Comparison of ENCODE assay signal across 13 cellular contexts in the genomic region with DNA sequence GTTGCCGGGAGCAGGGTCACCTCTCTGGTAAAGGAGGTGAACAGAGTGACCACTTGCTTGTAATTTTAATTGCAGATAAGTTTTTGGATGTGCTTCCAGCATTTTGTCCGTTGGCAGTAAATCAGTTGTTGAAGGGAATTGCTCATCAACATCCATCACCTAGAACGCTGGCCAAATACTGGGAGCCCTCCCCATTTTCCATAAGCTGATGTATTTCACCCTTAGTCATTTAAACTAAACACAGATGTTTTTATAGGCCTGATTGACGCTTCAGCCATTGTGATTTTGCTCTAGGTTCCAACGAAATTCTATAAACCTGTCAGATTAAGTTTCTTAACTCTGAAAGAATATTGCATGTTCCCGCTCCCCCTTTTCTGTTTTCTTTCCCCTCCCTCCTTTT. TPM values are rescaled to one million over a fixed set of nuclear protein-coding genes. Genes with fewer than 3 reads are reported as not detected.
DNase-seq lines count a peak whose midpoint lies in the region; ATAC-seq and TF ChIP-seq lines count a peak whose summit lies in the region.
"Had no signal": no experiment of that assay in that cellular context is flagged by ENCODE, and none has a peak within 500 bp of the region (broad histone marks: within the 10 kb centered on the region; RNA-seq: fewer than 3 reads in every experiment).

No MANE protein-coding gene starts in this region.

- no TSS peak for BruUV-seq in Caco-2 (replicated peaks; lab: Mats Ljungman, UMichigan)

- H3K4me1 ChIP-seq in Caco-2: no peaks in the 10 kb centered on the region
- no peaks in the 10 kb centered on the region for H3K4me1 ChIP-seq in endocrine pancreas (ENCODE audit: control insufficient read depth, insufficient read depth, low read length)

- H3K4me2 ChIP-seq in neural cell (ENCODE audit: low read length): peak overlapping the region; percentile 55

- peaks cover 7% of the 10 kb centered on the region for H3K27me3 Mint-ChIP-seq in Caco-2 (ENCODE audit: insufficient read depth, unreplicated experiment)

- no peak overlapping the region for H3K27ac Mint-ChIP-seq in Caco-2 (ENCODE audit: unreplicated experiment)

- peaks cover 6% of the 10 kb centered on the region for H3K4me1 Mint-ChIP-seq in Caco-2 (ENCODE audit: low read depth, unreplicated experiment)

- intact Hi-C loops in Caco-2 (cut with micrococcal nuclease; ENCODE audit: unreplicated experiment): loop anchor here (2.0 to 10.0 kb wide), 2 partner anchors 135 to 555 kb away; no protein-coding TSS in a partner anchor

- H3K36me3 ChIP-seq in Caco-2 (ENCODE audit: control insufficient read depth, insufficient read depth, low read length) (no peaks in the 10 kb centered on the region), endocrine pancreas (ENCODE audit: control insufficient read depth, insufficient read depth, low read length) (no peaks in the 10 kb centered on the region), neural cell (ENCODE audit: insufficient read depth, low read length) (no peaks in the 10 kb centered on the region)

- no peaks in the 10 kb centered on the region for H3K9me2 ChIP-seq in neural cell (ENCODE audit: insufficient read depth, low read length)

- no peak overlapping the region for H3K27ac ChIP-seq in neural cell (ENCODE audit: low read length)

- CTCF ChIA-PET in Caco-2 (lab: Charles Lee): no interaction called here

- H3K9me3 ChIP-seq in Caco-2 (no peaks in the 10 kb centered on the region), endocrine pancreas (ENCODE audit: control insufficient read depth, low read length) (no peaks in the 10 kb centered on the region), neural cell (ENCODE audit: low read length) (no peaks in the 10 kb centered on the region)

- no peak for TF ChIP-seq EP300 in neural cell (conservative IDR thresholded peaks at IDR 0.05; ENCODE audit: poor library complexity, severe bottlenecking)

- no peak for TF ChIP-seq CTCF in Caco-2 (IDR thresholded peaks at IDR 0.05; ENCODE audit: insufficient read depth in 1 of 2, low read depth in 1 of 2, low read length in 1 of 2, severe bottlenecking in 1 of 2, unreplicated experiment in 1 of 2)
- no peak for TF ChIP-seq CTCF in neural cell (IDR thresholded peaks at IDR 0.05; ENCODE audit: poor library complexity, severe bottlenecking)

- no peak for ATAC-seq in GM21786 (IDR thresholded peaks at IDR 0.05; ENCODE audit: unreplicated experiment)

- no peak overlapping the region for H3K9ac ChIP-seq in endocrine pancreas (ENCODE audit: control insufficient read depth, insufficient read depth, low read length)
- H3K9ac ChIP-seq in neural cell (ENCODE audit: low read length): no peak overlapping the region

- H3K9me3 Mint-ChIP-seq in Caco-2 (ENCODE audit: unreplicated experiment): no peaks in the 10 kb centered on the region

- H3K4me3 ChIP-seq in Caco-2 (ENCODE audit: low read depth, low read length) (no peak overlapping the region), endocrine pancreas (ENCODE audit: control insufficient read depth, insufficient read depth, low read length) (peak overlapping the region; percentile 8), neural cell (ENCODE audit: low read length) (peak overlapping the region; percentile 75)

- no peak overlapping the region for H2AFZ ChIP-seq in neural cell (ENCODE audit: low read depth, low read length)

- no peak for DNase-seq in Caco-2
- DNase-seq in HCEC 1CT: peak; percentile 13
- DNase-seq in SW480 (ENCODE audit: low spot score): no peak
- no peak for DNase-seq in RKO (ENCODE audit: low spot score)
- no peak for DNase-seq in MV-4-11 (lab: John Stamatoyannopoulos, UW)
- DNase-seq: activated CD4-positive, alpha-beta T cell treated with anti-CD3 and anti-CD28 coated beads for 48 hours; activated gamma-delta T cell had no signal

- H4K20me1 ChIP-seq in neural cell (ENCODE audit: insufficient read depth): no peaks in the 10 kb centered on the region

- H3F3A ChIP-seq in neural cell (ENCODE audit: insufficient read depth, low read length, poor library complexity, severe bottlenecking): no peaks in the 10 kb centered on the region

- TF ChIP-seq RAD21 in neural cell (conservative IDR thresholded peaks at IDR 0.05): no peak

- POLR2A ChIA-PET in Caco-2 (lab: Charles Lee): no interaction called here

- no peaks in the 10 kb centered on the region for H3K36me3 Mint-ChIP-seq in Caco-2 (ENCODE audit: insufficient read depth, unreplicated experiment)

- peak overlapping the region; percentile 61 for H3K4me3 Mint-ChIP-seq in Caco-2 (ENCODE audit: unreplicated experiment)

- H3K27me3 ChIP-seq in Caco-2 (replicated peaks; ENCODE audit: control insufficient read depth, insufficient read depth, low read length) (no peaks in the 10 kb centered on the region), endocrine pancreas (ENCODE audit: control insufficient read depth, insufficient read depth, low read length) (peaks cover 3% of the 10 kb centered on the region), neural cell (ENCODE audit: insufficient read depth, low read depth, low read length) (peaks cover 31% of the 10 kb centered on the region)

- no peaks in the 10 kb centered on the region for H3K79me2 ChIP-seq in neural cell (replicated peaks; ENCODE audit: insufficient read depth, low read length)

TF ChIP-seq in neural cell, 6 proteins besides CTCF, POLR2A, EP300 and RAD21:
- TF ChIP-seq EZH2 (IDR thresholded peaks at IDR 0.05; ENCODE audit: borderline replicate concordance, insufficient read depth, low read length, poor library complexity, severe bottlenecking) (no peak), MXI1 (conservative IDR thresholded peaks at IDR 0.05; ENCODE audit: poor library complexity, severe bottlenecking) (no peak), TAF1 (IDR thresholded peaks at IDR 0.05; ENCODE audit: low read depth) (no peak), POLR2AphosphoS5 (IDR thresholded peaks at IDR 0.05) (no peak), SMC3 (conservative IDR thresholded peaks at IDR 0.05; ENCODE audit: poor library complexity) (no peak)
- TF ChIP-seq, protein P1, sequence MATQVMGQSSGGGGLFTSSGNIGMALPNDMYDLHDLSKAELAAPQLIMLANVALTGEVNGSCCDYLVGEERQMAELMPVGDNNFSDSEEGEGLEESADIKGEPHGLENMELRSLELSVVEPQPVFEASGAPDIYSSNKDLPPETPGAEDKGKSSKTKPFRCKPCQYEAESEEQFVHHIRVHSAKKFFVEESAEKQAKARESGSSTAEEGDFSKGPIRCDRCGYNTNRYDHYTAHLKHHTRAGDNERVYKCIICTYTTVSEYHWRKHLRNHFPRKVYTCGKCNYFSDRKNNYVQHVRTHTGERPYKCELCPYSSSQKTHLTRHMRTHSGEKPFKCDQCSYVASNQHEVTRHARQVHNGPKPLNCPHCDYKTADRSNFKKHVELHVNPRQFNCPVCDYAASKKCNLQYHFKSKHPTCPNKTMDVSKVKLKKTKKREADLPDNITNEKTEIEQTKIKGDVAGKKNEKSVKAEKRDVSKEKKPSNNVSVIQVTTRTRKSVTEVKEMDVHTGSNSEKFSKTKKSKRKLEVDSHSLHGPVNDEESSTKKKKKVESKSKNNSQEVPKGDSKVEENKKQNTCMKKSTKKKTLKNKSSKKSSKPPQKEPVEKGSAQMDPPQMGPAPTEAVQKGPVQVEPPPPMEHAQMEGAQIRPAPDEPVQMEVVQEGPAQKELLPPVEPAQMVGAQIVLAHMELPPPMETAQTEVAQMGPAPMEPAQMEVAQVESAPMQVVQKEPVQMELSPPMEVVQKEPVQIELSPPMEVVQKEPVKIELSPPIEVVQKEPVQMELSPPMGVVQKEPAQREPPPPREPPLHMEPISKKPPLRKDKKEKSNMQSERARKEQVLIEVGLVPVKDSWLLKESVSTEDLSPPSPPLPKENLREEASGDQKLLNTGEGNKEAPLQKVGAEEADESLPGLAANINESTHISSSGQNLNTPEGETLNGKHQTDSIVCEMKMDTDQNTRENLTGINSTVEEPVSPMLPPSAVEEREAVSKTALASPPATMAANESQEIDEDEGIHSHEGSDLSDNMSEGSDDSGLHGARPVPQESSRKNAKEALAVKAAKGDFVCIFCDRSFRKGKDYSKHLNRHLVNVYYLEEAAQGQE (IDR thresholded peaks at IDR 0.05; ENCODE audit: borderline replicate concordance): no peak

RNA-seq across cellular contexts. Expression of a gene that starts 1.0 kb away (rescaled TPM):
- total RNA-seq in Caco-2 (2022): not detected in 2 replicates
- polyA plus RNA-seq in neural cell: 2.8 and 5.6 TPM in 2 replicates
- polyA minus RNA-seq in neural cell: 2.4 and 2.7 TPM in 2 replicates
- total RNA-seq: cardiac septum, lung microvascular endothelial cell, OCI-LY7 had no signal
